2 cellular contexts compared by ENCODE assay signal in genomic region chr21:14988760-14989159, GRCh38.
A peak's percentile ranks its signal among the peaks of the same experiment; 100 is the strongest.
TF ChIP-seq lines count a peak whose summit lies in the region.

No MANE protein-coding gene starts in this region.

TF ChIP-seq in H1, 55 proteins besides CTCF, POLR2A, EP300 and RAD21:
- no peak for TF ChIP-seq TAF1 (IDR thresholded peaks at IDR 0.05; ENCODE audit: low read depth, low read length)
- TF ChIP-seq POLR2AphosphoS5 (IDR thresholded peaks at IDR 0.05; ENCODE audit: low read depth, low read length): no peak
- TF ChIP-seq NANOG (IDR thresholded peaks at IDR 0.05; ENCODE audit: insufficient read depth, low read depth, low read length, poor library complexity, severe bottlenecking): no peak
- TF ChIP-seq RXRA (IDR thresholded peaks at IDR 0.05; ENCODE audit: insufficient read depth, low read depth, low read length): no peak
- TF ChIP-seq NRF1 (IDR thresholded peaks at IDR 0.05; ENCODE audit: low read depth, low read length): no peak
- no peak for TF ChIP-seq EZH2 (IDR thresholded peaks at IDR 0.05; ENCODE audit: low read depth, low read length, severe bottlenecking)
- TF ChIP-seq RFX5 (IDR thresholded peaks at IDR 0.05; ENCODE audit: borderline replicate concordance, low read depth, low read length): no peak
- TF ChIP-seq CHD1 (IDR thresholded peaks at IDR 0.05; ENCODE audit: low read depth, low read length): no peak
- no peak for TF ChIP-seq MAX (IDR thresholded peaks at IDR 0.05)
- TF ChIP-seq KDM4A (IDR thresholded peaks at IDR 0.05; ENCODE audit: low read depth, low read length, severe bottlenecking): no peak
- TF ChIP-seq SRF (IDR thresholded peaks at IDR 0.05; ENCODE audit: low read depth, low read length): no peak
- no peak for TF ChIP-seq CBX5 (IDR thresholded peaks at IDR 0.05; ENCODE audit: low read depth, low read length)
- TF ChIP-seq, protein P1, sequence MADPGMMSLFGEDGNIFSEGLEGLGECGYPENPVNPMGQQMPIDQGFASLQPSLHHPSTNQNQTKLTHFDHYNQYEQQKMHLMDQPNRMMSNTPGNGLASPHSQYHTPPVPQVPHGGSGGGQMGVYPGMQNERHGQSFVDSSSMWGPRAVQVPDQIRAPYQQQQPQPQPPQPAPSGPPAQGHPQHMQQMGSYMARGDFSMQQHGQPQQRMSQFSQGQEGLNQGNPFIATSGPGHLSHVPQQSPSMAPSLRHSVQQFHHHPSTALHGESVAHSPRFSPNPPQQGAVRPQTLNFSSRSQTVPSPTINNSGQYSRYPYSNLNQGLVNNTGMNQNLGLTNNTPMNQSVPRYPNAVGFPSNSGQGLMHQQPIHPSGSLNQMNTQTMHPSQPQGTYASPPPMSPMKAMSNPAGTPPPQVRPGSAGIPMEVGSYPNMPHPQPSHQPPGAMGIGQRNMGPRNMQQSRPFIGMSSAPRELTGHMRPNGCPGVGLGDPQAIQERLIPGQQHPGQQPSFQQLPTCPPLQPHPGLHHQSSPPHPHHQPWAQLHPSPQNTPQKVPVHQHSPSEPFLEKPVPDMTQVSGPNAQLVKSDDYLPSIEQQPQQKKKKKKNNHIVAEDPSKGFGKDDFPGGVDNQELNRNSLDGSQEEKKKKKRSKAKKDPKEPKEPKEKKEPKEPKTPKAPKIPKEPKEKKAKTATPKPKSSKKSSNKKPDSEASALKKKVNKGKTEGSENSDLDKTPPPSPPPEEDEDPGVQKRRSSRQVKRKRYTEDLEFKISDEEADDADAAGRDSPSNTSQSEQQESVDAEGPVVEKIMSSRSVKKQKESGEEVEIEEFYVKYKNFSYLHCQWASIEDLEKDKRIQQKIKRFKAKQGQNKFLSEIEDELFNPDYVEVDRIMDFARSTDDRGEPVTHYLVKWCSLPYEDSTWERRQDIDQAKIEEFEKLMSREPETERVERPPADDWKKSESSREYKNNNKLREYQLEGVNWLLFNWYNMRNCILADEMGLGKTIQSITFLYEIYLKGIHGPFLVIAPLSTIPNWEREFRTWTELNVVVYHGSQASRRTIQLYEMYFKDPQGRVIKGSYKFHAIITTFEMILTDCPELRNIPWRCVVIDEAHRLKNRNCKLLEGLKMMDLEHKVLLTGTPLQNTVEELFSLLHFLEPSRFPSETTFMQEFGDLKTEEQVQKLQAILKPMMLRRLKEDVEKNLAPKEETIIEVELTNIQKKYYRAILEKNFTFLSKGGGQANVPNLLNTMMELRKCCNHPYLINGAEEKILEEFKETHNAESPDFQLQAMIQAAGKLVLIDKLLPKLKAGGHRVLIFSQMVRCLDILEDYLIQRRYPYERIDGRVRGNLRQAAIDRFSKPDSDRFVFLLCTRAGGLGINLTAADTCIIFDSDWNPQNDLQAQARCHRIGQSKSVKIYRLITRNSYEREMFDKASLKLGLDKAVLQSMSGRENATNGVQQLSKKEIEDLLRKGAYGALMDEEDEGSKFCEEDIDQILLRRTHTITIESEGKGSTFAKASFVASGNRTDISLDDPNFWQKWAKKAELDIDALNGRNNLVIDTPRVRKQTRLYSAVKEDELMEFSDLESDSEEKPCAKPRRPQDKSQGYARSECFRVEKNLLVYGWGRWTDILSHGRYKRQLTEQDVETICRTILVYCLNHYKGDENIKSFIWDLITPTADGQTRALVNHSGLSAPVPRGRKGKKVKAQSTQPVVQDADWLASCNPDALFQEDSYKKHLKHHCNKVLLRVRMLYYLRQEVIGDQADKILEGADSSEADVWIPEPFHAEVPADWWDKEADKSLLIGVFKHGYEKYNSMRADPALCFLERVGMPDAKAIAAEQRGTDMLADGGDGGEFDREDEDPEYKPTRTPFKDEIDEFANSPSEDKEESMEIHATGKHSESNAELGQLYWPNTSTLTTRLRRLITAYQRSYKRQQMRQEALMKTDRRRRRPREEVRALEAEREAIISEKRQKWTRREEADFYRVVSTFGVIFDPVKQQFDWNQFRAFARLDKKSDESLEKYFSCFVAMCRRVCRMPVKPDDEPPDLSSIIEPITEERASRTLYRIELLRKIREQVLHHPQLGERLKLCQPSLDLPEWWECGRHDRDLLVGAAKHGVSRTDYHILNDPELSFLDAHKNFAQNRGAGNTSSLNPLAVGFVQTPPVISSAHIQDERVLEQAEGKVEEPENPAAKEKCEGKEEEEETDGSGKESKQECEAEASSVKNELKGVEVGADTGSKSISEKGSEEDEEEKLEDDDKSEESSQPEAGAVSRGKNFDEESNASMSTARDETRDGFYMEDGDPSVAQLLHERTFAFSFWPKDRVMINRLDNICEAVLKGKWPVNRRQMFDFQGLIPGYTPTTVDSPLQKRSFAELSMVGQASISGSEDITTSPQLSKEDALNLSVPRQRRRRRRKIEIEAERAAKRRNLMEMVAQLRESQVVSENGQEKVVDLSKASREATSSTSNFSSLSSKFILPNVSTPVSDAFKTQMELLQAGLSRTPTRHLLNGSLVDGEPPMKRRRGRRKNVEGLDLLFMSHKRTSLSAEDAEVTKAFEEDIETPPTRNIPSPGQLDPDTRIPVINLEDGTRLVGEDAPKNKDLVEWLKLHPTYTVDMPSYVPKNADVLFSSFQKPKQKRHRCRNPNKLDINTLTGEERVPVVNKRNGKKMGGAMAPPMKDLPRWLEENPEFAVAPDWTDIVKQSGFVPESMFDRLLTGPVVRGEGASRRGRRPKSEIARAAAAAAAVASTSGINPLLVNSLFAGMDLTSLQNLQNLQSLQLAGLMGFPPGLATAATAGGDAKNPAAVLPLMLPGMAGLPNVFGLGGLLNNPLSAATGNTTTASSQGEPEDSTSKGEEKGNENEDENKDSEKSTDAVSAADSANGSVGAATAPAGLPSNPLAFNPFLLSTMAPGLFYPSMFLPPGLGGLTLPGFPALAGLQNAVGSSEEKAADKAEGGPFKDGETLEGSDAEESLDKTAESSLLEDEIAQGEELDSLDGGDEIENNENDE (IDR thresholded peaks at IDR 0.05; ENCODE audit: insufficient replicate concordance, low read length): no peak
- TF ChIP-seq SIN3A (conservative IDR thresholded peaks at IDR 0.05 in 1 of 2, IDR thresholded peaks at IDR 0.05 in 1 of 2; ENCODE audit: low read depth in 1 of 2, low read length in 2 of 2): no peak
- no peak for TF ChIP-seq BRCA1 (IDR thresholded peaks at IDR 0.05; ENCODE audit: low read depth, low read length)
- TF ChIP-seq YY1 (IDR thresholded peaks at IDR 0.05; ENCODE audit: low read depth, low read length): no peak
- no peak for TF ChIP-seq ZNF274 (IDR thresholded peaks at IDR 0.05; ENCODE audit: borderline replicate concordance, extremely low read depth, low read length)
- TF ChIP-seq BACH1 (IDR thresholded peaks at IDR 0.05; ENCODE audit: low read length): no peak
TF ChIP-seq in H1: peak in this region for 0.

TF ChIP-seq in liver, 16 proteins besides CTCF, POLR2A, EP300 and RAD21:
- TF ChIP-seq, protein P2, sequence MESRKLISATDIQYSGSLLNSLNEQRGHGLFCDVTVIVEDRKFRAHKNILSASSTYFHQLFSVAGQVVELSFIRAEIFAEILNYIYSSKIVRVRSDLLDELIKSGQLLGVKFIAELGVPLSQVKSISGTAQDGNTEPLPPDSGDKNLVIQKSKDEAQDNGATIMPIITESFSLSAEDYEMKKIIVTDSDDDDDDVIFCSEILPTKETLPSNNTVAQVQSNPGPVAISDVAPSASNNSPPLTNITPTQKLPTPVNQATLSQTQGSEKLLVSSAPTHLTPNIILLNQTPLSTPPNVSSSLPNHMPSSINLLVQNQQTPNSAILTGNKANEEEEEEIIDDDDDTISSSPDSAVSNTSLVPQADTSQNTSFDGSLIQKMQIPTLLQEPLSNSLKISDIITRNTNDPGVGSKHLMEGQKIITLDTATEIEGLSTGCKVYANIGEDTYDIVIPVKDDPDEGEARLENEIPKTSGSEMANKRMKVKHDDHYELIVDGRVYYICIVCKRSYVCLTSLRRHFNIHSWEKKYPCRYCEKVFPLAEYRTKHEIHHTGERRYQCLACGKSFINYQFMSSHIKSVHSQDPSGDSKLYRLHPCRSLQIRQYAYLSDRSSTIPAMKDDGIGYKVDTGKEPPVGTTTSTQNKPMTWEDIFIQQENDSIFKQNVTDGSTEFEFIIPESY (IDR thresholded peaks at IDR 0.05): no peak
- TF ChIP-seq NR2F2 (IDR thresholded peaks at IDR 0.05) (no peak), REST (IDR thresholded peaks at IDR 0.05) (peak; percentile 94), HNF4G (IDR thresholded peaks at IDR 0.05) (no peak)
